ENCODE assay signal across 2 cellular contexts in the genomic region with DNA sequence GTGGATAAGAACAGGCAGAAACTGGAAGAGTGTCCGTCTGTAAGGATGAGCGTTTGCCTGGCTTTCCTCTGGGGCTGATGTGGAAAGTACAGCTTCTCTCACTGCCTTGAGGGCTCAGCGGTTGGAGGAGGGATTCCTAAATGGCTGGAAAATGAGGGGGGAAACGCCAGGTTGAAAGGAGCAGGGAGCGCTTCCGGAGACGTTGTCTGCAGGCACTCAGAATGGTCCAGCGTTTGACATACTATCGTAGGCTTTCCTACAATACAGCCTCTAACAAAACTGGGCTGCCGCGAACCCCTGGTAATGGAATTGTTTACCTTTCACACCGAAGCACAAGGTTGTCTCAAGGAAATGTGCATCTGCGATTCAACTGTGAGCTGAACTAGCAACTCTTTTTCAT.
TF ChIP-seq lines count a peak whose summit lies in the region.

No MANE protein-coding gene starts in this region.

TF ChIP-seq in A549, 52 proteins besides CTCF, POLR2A, EP300 and RAD21:
- TF ChIP-seq HOXA7 (CRISPR knock-in tag; IDR thresholded peaks at IDR 0.05) (no peak), TFCP2L1 (CRISPR knock-in tag; IDR thresholded peaks at IDR 0.05) (no peak), JUN (IDR thresholded peaks at IDR 0.05) (no peak), CEBPB (IDR thresholded peaks at IDR 0.05) (no peak), FOSL2 (IDR thresholded peaks at IDR 0.05) (no peak), FOSL2 (CRISPR knock-in tag; IDR thresholded peaks at IDR 0.05) (no peak), RCOR1 (IDR thresholded peaks at IDR 0.05; ENCODE audit: low read depth, low read length) (no peak), HDAC2 (IDR thresholded peaks at IDR 0.05) (no peak), CBX8 (IDR thresholded peaks at IDR 0.05) (no peak), ELK1 (IDR thresholded peaks at IDR 0.05; ENCODE audit: low read depth, low read length) (no peak), GATA3 (IDR thresholded peaks at IDR 0.05; ENCODE audit: borderline replicate concordance) (no peak), ZSCAN20 (CRISPR knock-in tag; IDR thresholded peaks at IDR 0.05) (no peak), POLR2AphosphoS2 (conservative IDR thresholded peaks at IDR 0.05; ENCODE audit: low read length) (no peak), KDM5A (IDR thresholded peaks at IDR 0.05) (no peak), SMC3 (IDR thresholded peaks at IDR 0.05) (no peak), E2F6 (IDR thresholded peaks at IDR 0.05; ENCODE audit: borderline replicate concordance, low read depth) (no peak), PHF8 (IDR thresholded peaks at IDR 0.05; ENCODE audit: borderline replicate concordance, low read depth) (no peak), TP53 (CRISPR knock-in tag; IDR thresholded peaks at IDR 0.05) (no peak)
- TF ChIP-seq, protein P1, sequence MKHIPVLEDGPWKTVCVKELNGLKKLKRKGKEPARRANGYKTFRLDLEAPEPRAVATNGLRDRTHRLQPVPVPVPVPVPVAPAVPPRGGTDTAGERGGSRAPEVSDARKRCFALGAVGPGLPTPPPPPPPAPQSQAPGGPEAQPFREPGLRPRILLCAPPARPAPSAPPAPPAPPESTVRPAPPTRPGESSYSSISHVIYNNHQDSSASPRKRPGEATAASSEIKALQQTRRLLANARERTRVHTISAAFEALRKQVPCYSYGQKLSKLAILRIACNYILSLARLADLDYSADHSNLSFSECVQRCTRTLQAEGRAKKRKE (CRISPR knock-in tag; IDR thresholded peaks at IDR 0.05; ENCODE audit: low read depth), result no peak

TF ChIP-seq in IMR-90, 13 proteins besides CTCF, POLR2A, EP300 and RAD21:
- TF ChIP-seq MXI1 (IDR thresholded peaks at IDR 0.05; ENCODE audit: borderline replicate concordance, low read depth, low read length) (no peak), BHLHE40 (IDR thresholded peaks at IDR 0.05; ENCODE audit: low read depth, low read length) (no peak), RCOR1 (IDR thresholded peaks at IDR 0.05; ENCODE audit: insufficient replicate concordance, low read length) (no peak), RFX5 (IDR thresholded peaks at IDR 0.05; ENCODE audit: low read depth, low read length) (no peak), CEBPB (IDR thresholded peaks at IDR 0.05; ENCODE audit: low read depth, low read length) (no peak), MAZ (IDR thresholded peaks at IDR 0.05; ENCODE audit: borderline replicate concordance, low read depth, low read length) (no peak), ELK1 (IDR thresholded peaks at IDR 0.05; ENCODE audit: borderline replicate concordance, low read depth, low read length) (no peak), MAFK (IDR thresholded peaks at IDR 0.05; ENCODE audit: low read depth, low read length) (no peak), CHD1 (IDR thresholded peaks at IDR 0.05; ENCODE audit: low read depth, low read length) (no peak), SMC3 (IDR thresholded peaks at IDR 0.05; ENCODE audit: low read depth, low read length) (no peak)
- TF ChIP-seq, protein P2, sequence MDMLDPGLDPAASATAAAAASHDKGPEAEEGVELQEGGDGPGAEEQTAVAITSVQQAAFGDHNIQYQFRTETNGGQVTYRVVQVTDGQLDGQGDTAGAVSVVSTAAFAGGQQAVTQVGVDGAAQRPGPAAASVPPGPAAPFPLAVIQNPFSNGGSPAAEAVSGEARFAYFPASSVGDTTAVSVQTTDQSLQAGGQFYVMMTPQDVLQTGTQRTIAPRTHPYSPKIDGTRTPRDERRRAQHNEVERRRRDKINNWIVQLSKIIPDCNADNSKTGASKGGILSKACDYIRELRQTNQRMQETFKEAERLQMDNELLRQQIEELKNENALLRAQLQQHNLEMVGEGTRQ (IDR thresholded peaks at IDR 0.05; ENCODE audit: low read depth, low read length), result no peak
